8 cellular contexts compared by ENCODE assay signal in genomic region chr2:20868377-20868776, GRCh38. TPM values are rescaled to one million over a fixed set of nuclear protein-coding genes. Genes with fewer than 3 reads are reported as not detected.
DNase-seq lines count a peak whose midpoint lies in the region; ATAC-seq and TF ChIP-seq lines count a peak whose summit lies in the region.

No MANE protein-coding gene starts in this region.

- no peak overlapping the region for H3K27ac ChIP-seq in heart right ventricle

- peaks cover 0 to 11% (median 0%) of the 10 kb centered on the region in 11 donors for H3K9me3 ChIP-seq in heart right ventricle

- no peaks in the 10 kb centered on the region for H3K36me3 ChIP-seq in heart right ventricle

- 29 to 36% methylated on average over 2 of the region's 2 CpGs for WGBS in heart right ventricle, 2 donors

- H3K4me1 ChIP-seq in heart right ventricle = no peaks in the 10 kb centered on the region

- peaks cover 0 to 6% (median 3%) of the 10 kb centered on the region in 7 donors for H3K27me3 ChIP-seq in heart right ventricle

- H3K4me3 ChIP-seq in heart right ventricle = no peak overlapping the region

- ATAC-seq in GM19025 (IDR thresholded peaks at IDR 0.05; ENCODE audit: low read depth, unreplicated experiment) (peak; percentile 98), HG03066 (IDR thresholded peaks at IDR 0.05; ENCODE audit: low read depth, unreplicated experiment) (peak; percentile 60), heart right ventricle (no peak)

- no peak for TF ChIP-seq CTCF in heart right ventricle (IDR thresholded peaks at IDR 0.05)

- DNase-seq in activated CD8-positive, alpha-beta memory T cell treated with anti-CD3 and anti-CD28 coated beads for 24 hours = peak; percentile 62
- DNase-seq in stimulated activated CD4-positive, alpha-beta T cell treated with anti-CD3 and anti-CD28 coated beads, TNF-alpha, amount 100 ng/mL, for 48 hours (ENCODE audit: low read depth in 3 of 3) = peak; percentile 58 to 71 (median 69)
- DNase-seq in heart right ventricle = no peak
- DNase-seq in NCI-H82 (lab: John Stamatoyannopoulos, UW) = no peak
- DNase-seq in middle frontal gyrus (ENCODE audit: extremely low spot score, low spot score) = no peak
- no peak for DNase-seq in NCI-H2029 (lab: John Stamatoyannopoulos, UW)

- intact Hi-C loops in heart right ventricle (cut with DNase I) = no loop called here

RNA-seq across cellular contexts. Expression of gene LDAH, which starts 45.5 kb away (rescaled TPM):
- total RNA-seq in heart right ventricle = 10 to 100 TPM in 1 of 10 donors, 1 to 10 TPM in 9; 4.6 to 11.3 (median 6.3) TPM
- 1 to 10 TPM; 1.5 to 4.1 TPM for polyA plus RNA-seq in heart right ventricle

Comparison
In these comparisons a context has a peak if more than half of its experiments do, and no peak if none do; other contexts are left out.
1. ATAC-seq: peak in GM19025 (single experiment) and HG03066 (single experiment); none in heart right ventricle (0 of 8).
2. DNase-seq: peak in activated CD8-positive, alpha-beta memory T cell treated with anti-CD3 and anti-CD28 coated beads for 24 hours (single experiment) and stimulated activated CD4-positive, alpha-beta T cell treated with anti-CD3 and anti-CD28 coated beads, TNF-alpha, amount 100 ng/mL, for 48 hours (3 of 3); none in heart right ventricle (0 of 2), NCI-H82 (single experiment), middle frontal gyrus (single experiment) and NCI-H2029 (single experiment).